In the genomic region with DNA sequence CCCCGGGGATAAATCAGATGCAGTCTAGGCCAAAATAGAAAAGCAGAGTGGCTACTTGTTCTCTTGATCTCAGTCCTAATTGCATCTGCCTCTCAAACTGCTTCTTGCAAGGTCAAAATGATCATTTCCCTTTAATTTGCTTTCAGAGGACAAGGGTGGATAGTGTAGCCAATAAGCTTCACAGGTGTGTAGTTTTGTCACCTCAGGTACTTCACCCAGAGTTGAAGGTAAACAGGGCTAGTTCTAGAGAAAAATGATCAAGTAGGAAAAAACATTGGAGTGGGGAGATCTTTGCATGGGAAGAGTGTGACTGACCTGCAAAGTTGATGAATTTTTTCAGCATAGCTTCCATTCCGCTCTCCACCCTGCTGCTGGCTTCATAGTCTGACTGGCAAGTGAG, we compare ENCODE assay signal across 1 cellular context.
TF ChIP-seq lines count a peak whose summit lies in the region.

No MANE protein-coding gene starts in this region.

TF ChIP-seq in GM23338, 12 proteins besides CTCF, POLR2A, EP300 and RAD21 (continued from another document):
- no peak for TF ChIP-seq JUNB (IDR thresholded peaks at IDR 0.05; ENCODE audit: unreplicated experiment)
- no peak for TF ChIP-seq EZH2phosphoT487 (IDR thresholded peaks at IDR 0.05; ENCODE audit: unreplicated experiment)
- TF ChIP-seq STAT1 (IDR thresholded peaks at IDR 0.05; ENCODE audit: unreplicated experiment) = no peak
- no peak for TF ChIP-seq POLR2AphosphoS5 (IDR thresholded peaks at IDR 0.05; ENCODE audit: low read depth)
- TF ChIP-seq CREB1 (CRISPR knock-in tag; IDR thresholded peaks at IDR 0.05; ENCODE audit: low read depth) = no peak
- no peak for TF ChIP-seq ZNF462 (CRISPR knock-in tag; IDR thresholded peaks at IDR 0.05)
- TF ChIP-seq ZNF331 (CRISPR knock-in tag; IDR thresholded peaks at IDR 0.05; ENCODE audit: low read depth) = no peak
TF ChIP-seq in GM23338: peak in this region for 0.
